In the genomic region with DNA sequence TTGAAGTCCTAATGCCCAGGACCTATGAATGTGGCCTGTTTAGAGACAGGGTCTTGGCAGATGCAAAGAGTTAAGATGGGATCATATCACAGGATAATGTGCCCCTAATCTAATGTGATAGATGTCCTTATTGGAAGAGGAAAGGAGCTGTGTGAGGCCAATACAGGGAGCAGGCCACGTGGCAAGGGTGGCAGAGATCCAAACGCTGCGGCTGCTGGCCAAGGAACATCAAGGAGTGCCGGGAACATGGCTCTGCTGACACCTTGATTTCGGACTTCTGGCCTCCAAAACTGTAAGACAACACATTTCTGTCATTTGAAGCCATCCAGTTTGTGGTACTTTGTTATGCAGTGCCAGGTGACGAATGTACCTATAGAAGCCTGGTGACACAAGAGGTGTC, we compare ENCODE assay signal across 31 cellular contexts. TPM values are rescaled to one million over a fixed set of nuclear protein-coding genes. Genes with fewer than 3 reads are reported as not detected.
DNase-seq lines count a peak whose midpoint lies in the region; TF ChIP-seq lines count a peak whose summit lies in the region.
"Had no signal": no experiment of that assay in that cellular context is flagged by ENCODE, and none has a peak within 500 bp of the region (broad histone marks: within the 10 kb centered on the region; RNA-seq: fewer than 3 reads in every experiment).

No MANE protein-coding gene starts in this region.

- no peak for TF ChIP-seq CTCF in left ventricle myocardium inferior (IDR thresholded peaks at IDR 0.05; ENCODE audit: borderline replicate concordance)
- no peak for TF ChIP-seq CTCF in stomach (IDR thresholded peaks at IDR 0.05)
- TF ChIP-seq CTCF in coronary artery (IDR thresholded peaks at IDR 0.05) = no peak
- TF ChIP-seq CTCF in ascending aorta (IDR thresholded peaks at IDR 0.05) = no peak

- H3K27me3 ChIP-seq in left ventricle myocardium inferior (ENCODE audit: low read depth) = no peaks in the 10 kb centered on the region
- no peaks in the 10 kb centered on the region for H3K27me3 ChIP-seq in stomach
- H3K27me3 ChIP-seq in ascending aorta = no peaks in the 10 kb centered on the region
- H3K27me3 ChIP-seq: MG63, pancreas had no signal

- H3K27ac Mint-ChIP-seq in activated naive CD8-positive, alpha-beta T cell treated with anti-CD3 and anti-CD28 coated beads for 36 hours = peak overlapping the region; percentile 4
- H3K27ac Mint-ChIP-seq: activated CD4-positive, alpha-beta memory T cell treated with anti-CD3 and anti-CD28 coated beads, Interleukin-2, amount 10 ng/mL, durations not matched to agents 7 days and 5 days; brain; CD4-positive, alpha-beta T cell; T-helper 17 cell had no signal

- peak; percentile 19 for DNase-seq in activated effector memory CD4-positive, alpha-beta T cell treated with anti-CD3 and anti-CD28 coated beads, Interleukin-2, amount 50 U/mL, for 16 hours
- DNase-seq in activated effector memory CD4-positive, alpha-beta T cell treated with Interleukin-2 at 50 U/mL for 16 hours = no peak
- DNase-seq in activated naive CD8-positive, alpha-beta T cell treated with anti-CD3 and anti-CD28 coated beads for 36 hours = no peak
- DNase-seq in left ventricle myocardium inferior = peak; percentile 26
- DNase-seq in stomach = peak; percentile 79
- DNase-seq in COLO668 (lab: John Stamatoyannopoulos, UW; ENCODE audit: unreplicated experiment) = no peak
- no peak for DNase-seq in coronary artery (ENCODE audit: low spot score)
- no peak for DNase-seq in ascending aorta (ENCODE audit: low spot score in 2 of 2)
- DNase-seq: activated CD4-positive, alpha-beta memory T cell treated with anti-CD3 and anti-CD28 coated beads, Interleukin-2, amount 10 ng/mL, durations not matched to agents 7 days and 5 days; activated CD4-positive, CD25-positive, alpha-beta regulatory T cell; AML-193; CD4-positive, alpha-beta T cell; effector CD4-positive, alpha-beta T cell; EL; hypothalamus; MG63; NCI-H2029 treated with DMSO at 0.1 percent for 48 hours; NCI-H226; NCI-H526 treated with DMSO at 0.1 percent for 48 hours; PC-9; retina; SHP77; stimulated activated naive CD4-positive, alpha-beta T cell treated with Interleukin-2 at 50 U/mL for 16 hours; T-helper 17 cell had no signal

- H3K4me1 Mint-ChIP-seq in activated naive CD8-positive, alpha-beta T cell treated with anti-CD3 and anti-CD28 coated beads for 36 hours = peaks cover 57% of the 10 kb centered on the region

- TF ChIP-seq EP300 in stomach (IDR thresholded peaks at IDR 0.05) = no peak

- no peak overlapping the region for H3K4me3 Mint-ChIP-seq in activated naive CD8-positive, alpha-beta T cell treated with anti-CD3 and anti-CD28 coated beads for 36 hours
- H3K4me3 Mint-ChIP-seq: activated CD4-positive, alpha-beta memory T cell treated with anti-CD3 and anti-CD28 coated beads, Interleukin-2, amount 10 ng/mL, durations not matched to agents 7 days and 5 days; brain; CD4-positive, alpha-beta T cell; neural crest cell; T-helper 17 cell had no signal

- 63 to 79% (median 74%) methylated on average over 6 of the region's 6 CpGs for WGBS in stomach, 5 donors

- H3K4me1 ChIP-seq in left ventricle myocardium inferior (no peaks in the 10 kb centered on the region), stomach (no peaks in the 10 kb centered on the region), ascending aorta (no peaks in the 10 kb centered on the region)
- H3K4me1 ChIP-seq: pancreas had no signal

- H3K36me3 Mint-ChIP-seq in activated naive CD8-positive, alpha-beta T cell treated with anti-CD3 and anti-CD28 coated beads for 36 hours = peaks cover 18% of the 10 kb centered on the region
- H3K36me3 Mint-ChIP-seq: brain had no signal

- H3K36me3 ChIP-seq in left ventricle myocardium inferior (no peaks in the 10 kb centered on the region), stomach (no peaks in the 10 kb centered on the region), ascending aorta (no peaks in the 10 kb centered on the region)
- H3K36me3 ChIP-seq: MG63, pancreas had no signal

- TF ChIP-seq POLR2A in stomach (IDR thresholded peaks at IDR 0.05) = no peak

- H3K27ac ChIP-seq in left ventricle myocardium inferior (replicated peaks) (no peak overlapping the region), stomach (no peak overlapping the region), coronary artery (no peak overlapping the region), ascending aorta (no peak overlapping the region)
- H3K27ac ChIP-seq: epithelial cell of prostate, HL-60, KMS-11, pancreas, PC-9 had no signal

- H3K27me3 Mint-ChIP-seq in activated naive CD8-positive, alpha-beta T cell treated with anti-CD3 and anti-CD28 coated beads for 36 hours = no peaks in the 10 kb centered on the region
- H3K27me3 Mint-ChIP-seq: activated CD4-positive, alpha-beta memory T cell treated with anti-CD3 and anti-CD28 coated beads, Interleukin-2, amount 10 ng/mL, durations not matched to agents 7 days and 5 days; brain; CD4-positive, alpha-beta T cell; T-helper 17 cell had no signal

- no peaks in the 10 kb centered on the region for H3K9me3 ChIP-seq in left ventricle myocardium inferior (replicated peaks)
- no peaks in the 10 kb centered on the region for H3K9me3 ChIP-seq in stomach
- H3K9me3 ChIP-seq in ascending aorta = no peaks in the 10 kb centered on the region
- H3K9me3 ChIP-seq: MG63, pancreas had no signal

- H3K9me3 Mint-ChIP-seq in activated naive CD8-positive, alpha-beta T cell treated with anti-CD3 and anti-CD28 coated beads for 36 hours = no peaks in the 10 kb centered on the region
- H3K9me3 Mint-ChIP-seq: activated CD4-positive, alpha-beta memory T cell treated with anti-CD3 and anti-CD28 coated beads, Interleukin-2, amount 10 ng/mL, durations not matched to agents 7 days and 5 days; CD4-positive, alpha-beta T cell; neural crest cell had no signal

- intact Hi-C loops in left ventricle myocardium inferior (cut with micrococcal nuclease) (no loop called here), stomach (cut with DNase I; ENCODE audit: low total_unique reads) (no loop called here), ascending aorta (cut with DNase I) (no loop called here)

- H3K4me3 ChIP-seq in left ventricle myocardium inferior = no peak overlapping the region
- no peak overlapping the region for H3K4me3 ChIP-seq in stomach
- no peak overlapping the region for H3K4me3 ChIP-seq in coronary artery
- no peak overlapping the region for H3K4me3 ChIP-seq in ascending aorta
- H3K4me3 ChIP-seq: MG63, pancreas, PC-9, smooth muscle cell had no signal

RNA-seq across cellular contexts. Expression of gene EZH2, which starts 37.7 kb away (rescaled TPM):
- total RNA-seq in activated naive CD8-positive, alpha-beta T cell treated with anti-CD3 and anti-CD28 coated beads for 36 hours = 100 to 1,000 TPM; 109 to 111 TPM
- total RNA-seq in left ventricle myocardium inferior = 0.99 TPM
- 10 to 100 TPM in 2 of 5 donors, 1 to 10 TPM in 1, under 1 TPM in 2; under 0.01 to 12.9 (median 5.5) TPM for total RNA-seq in stomach
- polyA plus RNA-seq in stomach = 10 to 100 TPM in 1 of 3 donors, 1 to 10 TPM in 2; 2.9 to 10.1 (median 3.7) TPM
- total RNA-seq in ascending aorta = not detected

Comparison
In these comparisons a context has a peak if more than half of its experiments do, and no peak if none do; other contexts are left out.
1. DNase-seq: peak in activated effector memory CD4-positive, alpha-beta T cell treated with anti-CD3 and anti-CD28 coated beads, Interleukin-2, amount 50 U/mL, for 16 hours (single experiment), left ventricle myocardium inferior (single experiment) and stomach (single experiment); none in activated effector memory CD4-positive, alpha-beta T cell treated with Interleukin-2 at 50 U/mL for 16 hours (single experiment), activated naive CD8-positive, alpha-beta T cell treated with anti-CD3 and anti-CD28 coated beads for 36 hours (single experiment), COLO668 (single experiment), coronary artery (single experiment) and ascending aorta (0 of 2).
2. RNA of gene EZH2, which starts 37.7 kb away (total RNA-seq): 109 to 111 TPM in activated naive CD8-positive, alpha-beta T cell treated with anti-CD3 and anti-CD28 coated beads for 36 hours; under 0.01 to 12.9 TPM in stomach, 0.99 TPM in left ventricle myocardium inferior (single experiment) and not detected in ascending aorta (single experiment); every median in the first group is over 4 times any median in the second.